ENCODE assay signal across 8 cellular contexts in the genomic region with DNA sequence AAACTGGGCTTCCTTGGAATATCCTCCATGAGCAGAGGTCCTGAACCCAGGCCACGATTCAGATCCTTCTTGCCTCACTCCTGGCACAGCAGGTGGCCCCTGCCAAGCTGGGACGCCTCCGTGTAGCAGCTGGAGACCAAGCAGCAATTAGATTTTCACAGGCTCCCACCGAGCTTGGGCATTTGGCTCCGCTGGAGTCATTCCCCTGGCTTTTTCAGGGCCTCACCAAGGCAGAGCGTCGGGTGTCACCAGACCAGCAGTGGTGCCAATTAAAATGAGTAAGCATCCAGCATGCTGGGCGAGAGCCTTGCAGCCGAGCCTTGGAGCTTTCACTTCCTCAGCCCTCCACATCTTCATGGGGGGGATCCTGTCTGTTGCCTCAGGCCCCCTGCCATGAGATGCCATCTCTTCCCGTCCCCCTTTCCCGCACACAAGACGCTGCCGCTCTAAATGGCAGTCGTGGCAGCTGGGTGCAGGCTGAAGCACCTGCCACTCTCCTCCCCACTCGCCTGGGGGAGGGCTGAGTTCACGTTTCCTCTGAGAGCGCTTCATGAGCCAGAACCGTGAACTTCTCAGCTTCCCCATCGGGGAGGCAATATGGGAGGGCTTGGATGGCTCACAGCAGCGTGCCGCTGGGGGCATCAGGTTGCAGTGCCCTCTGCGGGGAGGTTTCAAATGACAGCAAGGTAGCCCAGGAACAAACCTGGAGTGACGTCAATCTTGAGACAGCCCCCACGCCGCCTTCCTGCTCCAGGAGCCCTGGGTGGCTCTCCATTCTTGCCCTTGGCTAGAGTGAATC.
DNase-seq lines count a peak whose midpoint lies in the region; ATAC-seq and TF ChIP-seq lines count a peak whose summit lies in the region.

No MANE protein-coding gene starts in this region.

- DNase-seq in NCI-H526 (lab: John Stamatoyannopoulos, UW) (peak; percentile 14 to 44), NCI-H526 treated with DMSO at 0.1 percent for 48 hours (lab: John Stamatoyannopoulos, UW) (no peak), NCI-H748 (lab: John Stamatoyannopoulos, UW; ENCODE audit: unreplicated experiment) (peak; percentile 93), activated T-helper 1 cell treated with Interleukin-2 at 50 U/mL for 16 hours (ENCODE audit: low read depth) (peak; percentile 43), hippocampal formation (lab: John Stamatoyannopoulos, UW) (peak; percentile 57 to 68), foreskin fibroblast (no peak)
- peak; percentile 40 for DNase-seq in stimulated activated CD4-positive, alpha-beta T cell treated with anti-CD3 and anti-CD28 coated beads, Interleukin-12 subunit alpha, Interleukin-12 subunit beta, amount 100 ng/mL, for 4 hours

- ATAC-seq in HG03175 (IDR thresholded peaks at IDR 0.05; ENCODE audit: unreplicated experiment) = peak; percentile 71

- TF ChIP-seq CTCF in foreskin fibroblast (IDR thresholded peaks at IDR 0.05; ENCODE audit: low read depth, low read length) = no peak

- H3K4me3 ChIP-seq in foreskin fibroblast (ENCODE audit: low read depth in 1 of 2, low read length in 2 of 2) = no peak overlapping the region

Comparison
In these comparisons a context has a peak if more than half of its experiments do, and no peak if none do; other contexts are left out.
1. DNase-seq: peak in NCI-H526 (2 of 2), NCI-H748 (single experiment), activated T-helper 1 cell treated with Interleukin-2 at 50 U/mL for 16 hours (single experiment), hippocampal formation (2 of 2) and stimulated activated CD4-positive, alpha-beta T cell treated with anti-CD3 and anti-CD28 coated beads, Interleukin-12 subunit alpha, Interleukin-12 subunit beta, amount 100 ng/mL, for 4 hours (single experiment); none in NCI-H526 treated with DMSO at 0.1 percent for 48 hours (single experiment) and foreskin fibroblast (0 of 2).